ENCODE assay signal across 8 cellular contexts in genomic region chr17:28643979-28644781, GRCh38. TPM values are rescaled to one million over a fixed set of nuclear protein-coding genes. Genes with fewer than 3 reads are reported as not detected.
DNase-seq lines count a peak whose midpoint lies in the region; ATAC-seq, FAIRE-seq and TF ChIP-seq lines count a peak whose summit lies in the region.

No MANE protein-coding gene starts in this region.

- H3K4me2 ChIP-seq in GM12878 (ENCODE audit: control insufficient read depth, insufficient read depth) (peak overlapping the region; percentile 26), hepatocyte (peak overlapping the region; percentile 98)

- H3K4me1 ChIP-seq in GM12878 (ENCODE audit: control insufficient read depth, insufficient read depth, low read length) (peaks cover 14% of the 10 kb centered on the region), hepatocyte (ENCODE audit: insufficient read depth) (peaks cover 19% of the 10 kb centered on the region)

- intact Hi-C loops in GM12878 (cut with micrococcal nuclease; ENCODE audit: unreplicated experiment), result loop anchor here (2.0 kb wide), 1 partner anchor 45 kb away; the partner anchor contains the start of gene SPAG5
- intact Hi-C loops in sciatic nerve (cut with DNase I), result no loop called here

- TF ChIP-seq POLR2A in GM12878 (IDR thresholded peaks at IDR 0.05; ENCODE audit: low read depth, low read length), result no peak

- H2AFZ ChIP-seq in GM12878 (ENCODE audit: control insufficient read depth, low read depth, low read length), result peak overlapping the region; percentile 36
- peak overlapping the region; percentile 85 for H2AFZ ChIP-seq in hepatocyte

- DNase-seq in AG08395 (ENCODE audit: low spot score), result peak; percentile 69
- DNase-seq in HTR-8/SVneo (ENCODE audit: insufficient read length, low spot score), result peak; percentile 72
- DNase-seq in RPMI8226, result peak; percentile 78
- DNase-seq in GM12878 (ENCODE audit: low read depth, low spot score), result no peak
- DNase-seq in hepatocyte (ENCODE audit: low spot score), result peak; percentile 77
- DNase-seq in sciatic nerve (ENCODE audit: low spot score), result no peak

- CTCF ChIA-PET in GM12878 (lab: Yijun Ruan, JAX), result interaction anchor here (0.8 to 7.5 kb wide), 26 partner anchors 8 to 473 kb away, joined by 3 to 84 read pairs (median 4); partner anchors contain the start of genes NEK8, PROCA1, RPL23A and SDF2

- H4K20me1 ChIP-seq in GM12878 (ENCODE audit: control insufficient read depth, insufficient read depth) (no peaks in the 10 kb centered on the region; the same call in 1 of the 2 replicates), hepatocyte (ENCODE audit: insufficient read depth, poor library complexity, severe bottlenecking) (peaks cover 2% of the 10 kb centered on the region)

- H3K4me3 ChIP-seq in GM12878, result peak overlapping the region; percentile 85
- peak overlapping the region; percentile 82 for H3K4me3 ChIP-seq in hepatocyte

- peaks cover 15 to 34% of the 10 kb centered on the region in 2 experiments for H3K36me3 ChIP-seq in GM12878 (ENCODE audit: control insufficient read depth in 2 of 2, insufficient read depth in 2 of 2, low read length in 1 of 2)
- H3K36me3 ChIP-seq in hepatocyte (replicated peaks; ENCODE audit: insufficient read depth, low read depth), result no peaks in the 10 kb centered on the region

- no TSS peak for BruUV-seq in GM12878 (replicated peaks; lab: Mats Ljungman, UMichigan)

- peak; percentile 76 for TF ChIP-seq CTCF in GM12872 (IDR thresholded peaks at IDR 0.05; ENCODE audit: insufficient read depth, low read depth, low read length)
- peak; percentile 37 to 59 (median 56) for TF ChIP-seq CTCF in GM12878 (IDR thresholded peaks at IDR 0.05 in 2 of 3, conservative IDR thresholded peaks at IDR 0.05 in 1 of 3; ENCODE audit: control insufficient read depth in 2 of 3, extremely low read depth in 1 of 3, insufficient read depth in 1 of 3, low read depth in 3 of 3, low read length in 3 of 3)
- peak; percentile 39 for TF ChIP-seq CTCF in hepatocyte (IDR thresholded peaks at IDR 0.05; ENCODE audit: poor library complexity)

- POLR2A ChIA-PET in GM12878 (lab: Charles Lee), result interaction anchor here (0.5 to 5.4 kb wide), 19 partner anchors 10 to 305 kb away, joined by 3 to 46 read pairs (median 7); partner anchors contain the start of genes ALDOC, NEK8, PIGS and PROCA1

- 0% methylated on average over 18 of the region's 18 CpGs for WGBS in GM12878 (ENCODE audit: insufficient coverage, insufficient replicate concordance, low lambda C conversion rate, missing lambda C conversion rate)
- 3% methylated on average over 17 of the region's 18 CpGs for WGBS in hepatocyte (ENCODE audit: low lambda C conversion rate, missing lambda C conversion rate)

- no peak for TF ChIP-seq EP300 in GM12878 (IDR thresholded peaks at IDR 0.05; ENCODE audit: borderline replicate concordance in 1 of 2, control insufficient read depth in 1 of 2, low read depth in 2 of 2, low read length in 2 of 2)

- no peaks in the 10 kb centered on the region for H3K9me2 ChIP-seq in hepatocyte (replicated peaks; ENCODE audit: insufficient read depth)

- H3K27ac ChIP-seq in GM12878 (ENCODE audit: control insufficient read depth, insufficient read depth), result peak overlapping the region; percentile 85
- H3K27ac ChIP-seq in hepatocyte, result peak overlapping the region; percentile 92

- H3K79me2 ChIP-seq in GM12878 (ENCODE audit: control insufficient read depth, insufficient read depth, low read length) (peaks cover 33% of the 10 kb centered on the region), hepatocyte (peaks cover 40% of the 10 kb centered on the region)

- H3K27me3 ChIP-seq in GM12878 (replicated peaks in 1 of 2; ENCODE audit: control insufficient read depth in 2 of 2, insufficient read depth in 2 of 2, low read length in 1 of 2) (no peaks in the 10 kb centered on the region), hepatocyte (no peaks in the 10 kb centered on the region)

- RAD21 ChIA-PET in GM12878 (lab: Charles Lee; ENCODE audit: unreplicated experiment), result interaction anchor here (0.9 to 2.9 kb wide), 9 partner anchors 18 to 473 kb away, joined by 3 to 22 read pairs (median 5); partner anchors contain the start of genes ALDOC, PIGS, PROCA1 and RPL23A

- FAIRE-seq in HTR-8/SVneo (lab: Jason Lieb, UNC) (no peak), GM12878 (lab: Jason Lieb, UNC) (peak; percentile 86)

- SMC1A ChIA-PET in GM12878 (lab: Charles Lee; ENCODE audit: uncharacterized antibody, unreplicated experiment), result interaction anchor here (0.7 to 2.1 kb wide), 13 partner anchors 10 to 473 kb away, joined by 3 to 15 read pairs (median 3); partner anchors contain the start of genes PHF12, PIGS, PROCA1 and RPL23A

- in situ Hi-C loops in GM12878 (cut with MboI), result no loop called here

- TF ChIP-seq RAD21 in GM12878 (IDR thresholded peaks at IDR 0.05; ENCODE audit: insufficient read depth, low read depth, low read length), result 0 out of 2 replicates have a peak, but pooled peaks have one; percentile 16

- peak; percentile 34 for ATAC-seq in GM12878
- ATAC-seq in sciatic nerve, result peak; percentile 6
- ATAC-seq in HG03045 (IDR thresholded peaks at IDR 0.05; ENCODE audit: unreplicated experiment), result no peak

- no peaks in the 10 kb centered on the region for H3K9me3 ChIP-seq in GM12878 (replicated peaks; ENCODE audit: control insufficient read depth, insufficient read depth, low read length)
- H3K9me3 ChIP-seq in hepatocyte (ENCODE audit: low read depth), result no peaks in the 10 kb centered on the region

- peak overlapping the region; percentile 80 for H3K9ac ChIP-seq in GM12878 (ENCODE audit: control insufficient read depth, insufficient read depth, low read length)

RNA-seq across cellular contexts. Expression of gene BLTP2, which starts 0.8 kb away (rescaled TPM):
- 303 and 315 TPM in 2 replicates for total RNA-seq in GM12878 (2013; cell fraction: nucleolus; rRNA removed)
- total RNA-seq in GM12878 (2014; rRNA removed), result 116 and 120 TPM in 2 replicates
- 88.7 and 90.4 TPM in 2 replicates for total RNA-seq in GM12878 (2014; rRNA removed; fragmentation: Illumina TruSeq; extraction: Trizol)
- total RNA-seq in GM12878 (2021), result 128 and 151 TPM in 2 replicates
- polyA plus RNA-seq in GM12878 (2011; ENCODE audit: low read depth), result 39.9 TPM
- 82.3 and 134 TPM in 2 replicates for polyA plus RNA-seq in GM12878 (2011; rRNA removed)
- 109 and 139 TPM in 2 replicates for polyA plus RNA-seq in GM12878 (2011; cell fraction: cytosol; rRNA removed)
- 204 and 214 TPM in 2 replicates for polyA plus RNA-seq in GM12878 (2011; cell fraction: nucleus; rRNA removed)
- polyA plus RNA-seq in GM12878 (2012), result 43.2 and 50.8 TPM in 2 replicates
- 73.8 and 76.2 TPM in 2 replicates for polyA plus RNA-seq in GM12878 (2014; fragmentation: Illumina TruSeq; extraction: Trizol)
- 10 to 100 TPM; 14.2 to 16.9 TPM for polyA plus RNA-seq in GM12878 (2014; fragmentation: Nextera tagmentation; extraction: Ambion mirVana)
- 80.0 and 89.3 TPM in 2 replicates for polyA plus RNA-seq in GM12878 (2014; rRNA removed)
- polyA plus RNA-seq in GM12878 (2016; fragmentation: Nextera tagmentation; extraction: Ambion mirVana), result 10 to 100 TPM; 67.2 to 71.5 TPM
- polyA minus RNA-seq in GM12878 (2011; rRNA and poly(A)+ RNA removed), result 275 and 493 TPM in 2 replicates
- 69.5 and 101 TPM in 2 replicates for polyA minus RNA-seq in GM12878 (2011; cell fraction: cytosol; rRNA and poly(A)+ RNA removed)
- polyA minus RNA-seq in GM12878 (2011; cell fraction: nucleus; rRNA and poly(A)+ RNA removed), result 129 and 207 TPM in 2 replicates
- 74.1 and 82.4 TPM in 2 replicates for total RNA-seq in hepatocyte
- 38.3 and 40.1 TPM in 2 replicates for polyA plus RNA-seq in hepatocyte
- total RNA-seq in sciatic nerve, result 115 TPM

RNA-seq across cellular contexts. Expression of gene SDF2, which starts 17.5 kb away (rescaled TPM):
- 39.7 and 43.3 TPM in 2 replicates for total RNA-seq in GM12878 (2013; cell fraction: nucleolus; rRNA removed)
- total RNA-seq in GM12878 (2014; rRNA removed) (34.1 and 35.8 TPM in 2 replicates), GM12878 (2014; rRNA removed; fragmentation: Illumina TruSeq; extraction: Trizol) (32.9 and 34.3 TPM in 2 replicates), GM12878 (2021) (26.2 and 29.8 TPM in 2 replicates), hepatocyte (77.4 and 78.6 TPM in 2 replicates), sciatic nerve (33.7 TPM)
- polyA plus RNA-seq in GM12878 (2011; ENCODE audit: low read depth), result 38.8 TPM
- polyA plus RNA-seq in GM12878 (2011; rRNA removed) (37.8 and 45.3 TPM in 2 replicates), GM12878 (2014; fragmentation: Illumina TruSeq; extraction: Trizol) (37.7 and 46.1 TPM in 2 replicates), GM12878 (2014; fragmentation: Nextera tagmentation; extraction: Ambion mirVana) (10 to 100 TPM; 72.7 to 81.0 TPM), GM12878 (2014; rRNA removed) (31.4 and 33.5 TPM in 2 replicates), GM12878 (2016; fragmentation: Nextera tagmentation; extraction: Ambion mirVana) (10 to 100 TPM; 46.9 to 60.9 TPM), hepatocyte (123 and 148 TPM in 2 replicates)
- polyA plus RNA-seq in GM12878 (2011; cell fraction: cytosol; rRNA removed), result 45.8 and 48.3 TPM in 2 replicates
- 29.7 and 31.6 TPM in 2 replicates for polyA plus RNA-seq in GM12878 (2011; cell fraction: nucleus; rRNA removed)
- polyA plus RNA-seq in GM12878 (2012), result 29.8 and 30.6 TPM in 2 replicates
- 36.4 and 42.0 TPM in 2 replicates for polyA minus RNA-seq in GM12878 (2011; rRNA and poly(A)+ RNA removed)
- 10.2 and 11.8 TPM in 2 replicates for polyA minus RNA-seq in GM12878 (2011; cell fraction: cytosol; rRNA and poly(A)+ RNA removed)
- 8.6 and 10.4 TPM in 2 replicates for polyA minus RNA-seq in GM12878 (2011; cell fraction: nucleus; rRNA and poly(A)+ RNA removed)

RNA-seq across cellular contexts. Expression of gene SUPT6H, which starts 17.8 kb away (rescaled TPM):
- total RNA-seq in GM12878 (2013; cell fraction: nucleolus; rRNA removed), result 124 and 134 TPM in 2 replicates
- total RNA-seq in GM12878 (2014; rRNA removed) (40.7 and 50.1 TPM in 2 replicates), GM12878 (2014; rRNA removed; fragmentation: Illumina TruSeq; extraction: Trizol) (33.0 and 33.8 TPM in 2 replicates), GM12878 (2021) (52.7 and 58.8 TPM in 2 replicates), hepatocyte (48.8 and 50.8 TPM in 2 replicates), sciatic nerve (70.7 TPM)
- 36.5 TPM for polyA plus RNA-seq in GM12878 (2011; ENCODE audit: low read depth)
- polyA plus RNA-seq in GM12878 (2011; rRNA removed) (25.2 and 41.5 TPM in 2 replicates), GM12878 (2014; fragmentation: Illumina TruSeq; extraction: Trizol) (55.1 and 58.8 TPM in 2 replicates), GM12878 (2014; fragmentation: Nextera tagmentation; extraction: Ambion mirVana) (1 to 10 TPM; 1.7 to 2.4 TPM), GM12878 (2014; rRNA removed) (44.3 and 51.9 TPM in 2 replicates), GM12878 (2016; fragmentation: Nextera tagmentation; extraction: Ambion mirVana) (10 to 100 TPM; 32.5 to 33.9 TPM), hepatocyte (32.6 and 34.3 TPM in 2 replicates)
- polyA plus RNA-seq in GM12878 (2011; cell fraction: cytosol; rRNA removed), result 27.3 and 28.4 TPM in 2 replicates
- polyA plus RNA-seq in GM12878 (2011; cell fraction: nucleus; rRNA removed), result 54.3 and 75.2 TPM in 2 replicates
- polyA plus RNA-seq in GM12878 (2012), result 44.1 and 58.0 TPM in 2 replicates
- polyA minus RNA-seq in GM12878 (2011; rRNA and poly(A)+ RNA removed), result 59.4 and 81.8 TPM in 2 replicates
- 19.1 and 23.9 TPM in 2 replicates for polyA minus RNA-seq in GM12878 (2011; cell fraction: cytosol; rRNA and poly(A)+ RNA removed)
- 38.7 and 76.0 TPM in 2 replicates for polyA minus RNA-seq in GM12878 (2011; cell fraction: nucleus; rRNA and poly(A)+ RNA removed)

RNA-seq across cellular contexts. Expression of gene RSKR, which starts 30.2 kb away (rescaled TPM):
- total RNA-seq in GM12878 (2013; cell fraction: nucleolus; rRNA removed), result 109 and 119 TPM in 2 replicates
- total RNA-seq in GM12878 (2014; rRNA removed) (8.5 and 9.2 TPM in 2 replicates), GM12878 (2014; rRNA removed; fragmentation: Illumina TruSeq; extraction: Trizol) (8.4 and 9.0 TPM in 2 replicates), GM12878 (2021) (11.3 and 13.0 TPM in 2 replicates), hepatocyte (4.6 and 5.3 TPM in 2 replicates), sciatic nerve (14.4 TPM)
- 5.3 TPM for polyA plus RNA-seq in GM12878 (2011; ENCODE audit: low read depth)
- polyA plus RNA-seq in GM12878 (2011; rRNA removed) (18.6 and 22.4 TPM in 2 replicates), GM12878 (2014; fragmentation: Illumina TruSeq; extraction: Trizol) (12.7 and 13.9 TPM in 2 replicates), GM12878 (2014; fragmentation: Nextera tagmentation; extraction: Ambion mirVana) (1 to 10 TPM in 1 of 2 experiments, under 1 TPM in 1; 0.52 to 1.0 TPM), GM12878 (2014; rRNA removed) (13.2 and 18.0 TPM in 2 replicates), GM12878 (2016; fragmentation: Nextera tagmentation; extraction: Ambion mirVana) (1 to 10 TPM; 1.7 to 3.6 TPM), hepatocyte (1.6 and 2.2 TPM in 2 replicates)
- polyA plus RNA-seq in GM12878 (2011; cell fraction: cytosol; rRNA removed), result 12.7 and 16.3 TPM in 2 replicates
- polyA plus RNA-seq in GM12878 (2011; cell fraction: nucleus; rRNA removed), result 103 and 108 TPM in 2 replicates
- polyA plus RNA-seq in GM12878 (2012), result 4.7 and 6.5 TPM in 2 replicates
- polyA minus RNA-seq in GM12878 (2011; rRNA and poly(A)+ RNA removed), result 21.1 and 26.9 TPM in 2 replicates
- 2.7 and 4.6 TPM in 2 replicates for polyA minus RNA-seq in GM12878 (2011; cell fraction: cytosol; rRNA and poly(A)+ RNA removed)
- polyA minus RNA-seq in GM12878 (2011; cell fraction: nucleus; rRNA and poly(A)+ RNA removed), result 28.4 and 39.0 TPM in 2 replicates

RNA-seq across cellular contexts. Expression of gene SPAG5, which starts 45.4 kb away (rescaled TPM):
- total RNA-seq in GM12878 (2013; cell fraction: nucleolus; rRNA removed), result 95.7 and 98.8 TPM in 2 replicates
- total RNA-seq in GM12878 (2014; rRNA removed) (101 and 102 TPM in 2 replicates), GM12878 (2014; rRNA removed; fragmentation: Illumina TruSeq; extraction: Trizol) (108 TPM in 2 replicates), GM12878 (2021) (103 TPM in 2 replicates), hepatocyte (13.9 and 16.3 TPM in 2 replicates), sciatic nerve (20.9 TPM)
- polyA plus RNA-seq in GM12878 (2011; ENCODE audit: low read depth), result 44.0 TPM
- polyA plus RNA-seq in GM12878 (2011; rRNA removed) (161 and 166 TPM in 2 replicates), GM12878 (2014; fragmentation: Illumina TruSeq; extraction: Trizol) (96.2 and 101 TPM in 2 replicates), GM12878 (2014; fragmentation: Nextera tagmentation; extraction: Ambion mirVana) (100 to 1,000 TPM in 1 of 2 experiments, 10 to 100 TPM in 1; 73.5 to 139 TPM), GM12878 (2014; rRNA removed) (84.4 and 86.9 TPM in 2 replicates), GM12878 (2016; fragmentation: Nextera tagmentation; extraction: Ambion mirVana) (100 to 1,000 TPM; 167 to 171 TPM), hepatocyte (17.9 and 19.2 TPM in 2 replicates)
- 122 and 127 TPM in 2 replicates for polyA plus RNA-seq in GM12878 (2011; cell fraction: cytosol; rRNA removed)
- polyA plus RNA-seq in GM12878 (2011; cell fraction: nucleus; rRNA removed), result 310 and 371 TPM in 2 replicates
- polyA plus RNA-seq in GM12878 (2012), result 56.6 and 69.1 TPM in 2 replicates
- 126 and 150 TPM in 2 replicates for polyA minus RNA-seq in GM12878 (2011; rRNA and poly(A)+ RNA removed)
- polyA minus RNA-seq in GM12878 (2011; cell fraction: cytosol; rRNA and poly(A)+ RNA removed), result 76.2 and 81.5 TPM in 2 replicates
- polyA minus RNA-seq in GM12878 (2011; cell fraction: nucleus; rRNA and poly(A)+ RNA removed), result 168 and 169 TPM in 2 replicates

Comparison
In these comparisons a context has a peak if more than half of its experiments do, and no peak if none do; other contexts are left out.
1. DNase-seq: peak in AG08395 (single experiment), HTR-8/SVneo (single experiment), RPMI8226 (single experiment) and hepatocyte (single experiment); none in GM12878 (single experiment) and sciatic nerve (single experiment).
2. Peak in every context shown above with its lines, with median percentiles within 50 percentile points of each other: CTCF ChIP-seq.